In genomic region chr3:181730364-181730763, GRCh38 we compare ENCODE assay signal across 29 cellular contexts.
A peak's percentile ranks its signal among the peaks of the same experiment; 100 is the strongest.
DNase-seq lines count a peak whose midpoint lies in the region; ATAC-seq lines count a peak whose summit lies in the region.
"Had no signal": no experiment of that assay in that cellular context is flagged by ENCODE, and none has a peak within 500 bp of the region (broad histone marks: within the 10 kb centered on the region; RNA-seq: fewer than 3 reads in every experiment).

No MANE protein-coding gene starts in this region.

- no peaks in the 10 kb centered on the region for H3K36me3 ChIP-seq in HUES48 (ENCODE audit: control insufficient read depth, insufficient read depth, low read length)
- H3K36me3 ChIP-seq in iPS-15b (ENCODE audit: control insufficient read depth, insufficient read depth, low read length): no peaks in the 10 kb centered on the region
- H3K36me3 ChIP-seq: BLaER1, heart left ventricle, lower lobe of right lung, prostate gland had no signal

- H3K9ac ChIP-seq in HUES48 (ENCODE audit: low read depth, low read length) (no peak overlapping the region), iPS-15b (ENCODE audit: low read depth, low read length) (no peak overlapping the region)
- H3K9ac ChIP-seq: BLaER1 had no signal

- H3K4me3 ChIP-seq in HUES48 (ENCODE audit: low read depth, low read length) (peak overlapping the region; percentile 39), iPS-15b (ENCODE audit: low read depth, low read length) (peak overlapping the region; percentile 34)
- H3K4me3 ChIP-seq: BLaER1, heart left ventricle, lower lobe of right lung, prostate gland had no signal

- DNase-seq in DMS 273 (lab: John Stamatoyannopoulos, UW; ENCODE audit: unreplicated experiment): peak; percentile 42
- DNase-seq in SW480 (ENCODE audit: low spot score): peak; percentile 58
- DNase-seq in SIG-M5 (lab: John Stamatoyannopoulos, UW): no peak
- DNase-seq: activated CD8-positive, alpha-beta memory T cell treated with anti-CD3 and anti-CD28 coated beads, Interleukin-2, amount 10 ng/mL, durations not matched to agents 7 days and 5 days; activated gamma-delta T cell; activated T-cell treated with anti-CD3 and anti-CD28 coated beads, Interleukin-2, amount 50 U/mL, for 4 hours; dermis blood vessel endothelial cell; DMS153; foreskin melanocyte; HCEC 1CT; heart left ventricle; IMR-90; lower lobe of right lung; midbrain; MV-4-11; naive thymus-derived CD4-positive, alpha-beta T cell; NCI-H226; NCI-H526 treated with DMSO at 0.1 percent for 48 hours; occipital lobe; RPMI8226; stimulated activated CD4-positive, alpha-beta T cell treated with anti-CD3 and anti-CD28 coated beads, Interleukin-4, amount 100 ng/mL, for 4 hours had no signal

- no peak for ATAC-seq in HG02759 (IDR thresholded peaks at IDR 0.05; ENCODE audit: unreplicated experiment)
- ATAC-seq in HG03571 (IDR thresholded peaks at IDR 0.05; ENCODE audit: unreplicated experiment): no peak
- ATAC-seq in HG02623 (IDR thresholded peaks at IDR 0.05; ENCODE audit: unreplicated experiment): no peak
- ATAC-seq: activated CD8-positive, alpha-beta memory T cell treated with anti-CD3 and anti-CD28 coated beads, Interleukin-2, amount 10 ng/mL, durations not matched to agents 7 days and 5 days; activated T-cell treated with anti-CD3 and anti-CD28 coated beads, Interleukin-2, amount 50 U/mL, for 4 hours; heart left ventricle; lower lobe of right lung; naive thymus-derived CD4-positive, alpha-beta T cell; stimulated activated effector memory CD8-positive, alpha-beta T cell treated with anti-CD3 and anti-CD28 coated beads, Interleukin-12 subunit alpha, Interleukin-12 subunit beta, amount 100 ng/mL, for 72 hours had no signal

- peak overlapping the region; percentile 70 for H3K27ac ChIP-seq in HUES48 (ENCODE audit: low read depth, low read length)
- H3K27ac ChIP-seq: BLaER1, heart left ventricle, lower lobe of right lung, prostate gland had no signal

- H3K27me3 ChIP-seq in HUES48 (ENCODE audit: control insufficient read depth, insufficient read depth, low read length) (peaks cover 56% of the 10 kb centered on the region), iPS-15b (ENCODE audit: control insufficient read depth, insufficient read depth, low read length) (peaks cover 33% of the 10 kb centered on the region)

- H3K9me3 ChIP-seq in HUES48 (ENCODE audit: control insufficient read depth, insufficient read depth, low read length): no peaks in the 10 kb centered on the region
- H3K9me3 ChIP-seq in iPS-15b (ENCODE audit: control insufficient read depth, insufficient read depth, low read length): no peaks in the 10 kb centered on the region
- H3K9me3 ChIP-seq: heart left ventricle, lower lobe of right lung, prostate gland had no signal

- H3K4me1 ChIP-seq in HUES48 (ENCODE audit: control insufficient read depth, insufficient read depth, low read length) (peaks cover 50% of the 10 kb centered on the region), iPS-15b (ENCODE audit: control insufficient read depth, insufficient read depth, low read length) (peaks cover 47% of the 10 kb centered on the region)
- H3K4me1 ChIP-seq: BLaER1, prostate gland had no signal
